Comparison of ENCODE assay signal across 8 cellular contexts in genomic region chr16:14310519-14310991, GRCh38.
DNase-seq lines count a peak whose midpoint lies in the region; ATAC-seq and TF ChIP-seq lines count a peak whose summit lies in the region.

No MANE protein-coding gene starts in this region.

- H3K4me1 Mint-ChIP-seq in osteocyte (ENCODE audit: unreplicated experiment), result peaks cover 67% of the 10 kb centered on the region

- ATAC-seq in GM18873 (IDR thresholded peaks at IDR 0.05; ENCODE audit: low FRiP score, unreplicated experiment) (peak; percentile 55), HG02973 (IDR thresholded peaks at IDR 0.05; ENCODE audit: unreplicated experiment) (peak; percentile 54), sciatic nerve (no peak)

- peak in 1 of 6 experiments; percentile 12 for TF ChIP-seq CTCF in adrenal gland (IDR thresholded peaks at IDR 0.05)
- no peak for TF ChIP-seq CTCF in osteocyte (IDR thresholded peaks at IDR 0.05)

- H3K27me3 ChIP-seq in adrenal gland, result no peaks in the 10 kb centered on the region

- peak overlapping the region in 1 of 4 donors; percentile 8 for H3K4me3 ChIP-seq in adrenal gland

- WGBS in adrenal gland, 4 donors, result 18 to 47% (median 37%) methylated on average over 7 to 10 of the region's 10 CpGs

- DNase-seq in adrenal gland (no peak), osteocyte (ENCODE audit: extremely low spot score, unreplicated experiment) (no peak), sciatic nerve (ENCODE audit: low spot score) (no peak), T-helper 2 cell (no peak), T-helper 1 cell (no peak)
- DNase-seq in effector CD4-positive, alpha-beta T cell, result no peak

- no peaks in the 10 kb centered on the region for H3K36me3 Mint-ChIP-seq in osteocyte (ENCODE audit: unreplicated experiment)

- H3K27me3 Mint-ChIP-seq in osteocyte (ENCODE audit: unreplicated experiment), result no peaks in the 10 kb centered on the region

- H3K4me1 ChIP-seq in adrenal gland (replicated peaks in 1 of 2), result peaks cover 33 to 46% of the 10 kb centered on the region in 2 donors

- TF ChIP-seq POLR2A in adrenal gland (IDR thresholded peaks at IDR 0.05), result no peak

- no peaks in the 10 kb centered on the region for H3K9me3 ChIP-seq in adrenal gland (replicated peaks in 1 of 3)

- H3K27ac Mint-ChIP-seq in osteocyte (ENCODE audit: unreplicated experiment), result peak overlapping the region; percentile 93

- H3K9me3 Mint-ChIP-seq in osteocyte (ENCODE audit: unreplicated experiment), result no peaks in the 10 kb centered on the region

- intact Hi-C loops in adrenal gland (cut with DNase I) (no loop called here), sciatic nerve (cut with DNase I) (no loop called here)

- peak overlapping the region; percentile 36 for H3K4me3 Mint-ChIP-seq in osteocyte (ENCODE audit: unreplicated experiment)

- no peaks in the 10 kb centered on the region for H3K36me3 ChIP-seq in adrenal gland (replicated peaks in 1 of 2)

- H3K27ac ChIP-seq in adrenal gland, result peak overlapping the region in 3 of 5 donors; percentile 51 to 83 (median 80)
